1 cellular context compared by ENCODE assay signal in genomic region chr6:31663087-31663960, GRCh38.
TF ChIP-seq lines count a peak whose summit lies in the region.

No MANE protein-coding gene starts in this region.

TF ChIP-seq in K562, 482 proteins besides CTCF, POLR2A, EP300 and RAD21 (continued from another document and continues in another):
- no peak for TF ChIP-seq UBTF (IDR thresholded peaks at IDR 0.05; ENCODE audit: borderline replicate concordance in 1 of 2, low read depth in 2 of 2, low read length in 2 of 2)
- no peak for TF ChIP-seq DLX4 (CRISPR knock-in tag; IDR thresholded peaks at IDR 0.05)
- no peak for TF ChIP-seq JUN (IDR thresholded peaks at IDR 0.05; ENCODE audit: borderline replicate concordance, low read depth, low read length)
- TF ChIP-seq JUN (CRISPR knock-in tag; IDR thresholded peaks at IDR 0.05; ENCODE audit: borderline replicate concordance) = no peak
- no peak for TF ChIP-seq CTCFL (IDR thresholded peaks at IDR 0.05; ENCODE audit: borderline replicate concordance, insufficient read depth, low read depth, low read length, poor library complexity, severe bottlenecking)
- no peak for TF ChIP-seq TCF7L2 (IDR thresholded peaks at IDR 0.05; ENCODE audit: low read depth, low read length)
- TF ChIP-seq PTRF (tag; IDR thresholded peaks at IDR 0.05) = 0 out of 2 replicates have a peak, but pooled peaks have one; percentile 19
- no peak; the same call in 1 of the 2 replicates for TF ChIP-seq ETS1 (conservative IDR thresholded peaks at IDR 0.05; ENCODE audit: control insufficient read depth, low read depth, low read length)
- no peak for TF ChIP-seq NCOA1 (IDR thresholded peaks at IDR 0.05; ENCODE audit: low read depth)
- no peak for TF ChIP-seq XRCC5 (IDR thresholded peaks at IDR 0.05; ENCODE audit: low read depth, low read length)
- 0 out of 2 replicates have a peak, but pooled peaks have one; percentile 52 for TF ChIP-seq ZNF696 (CRISPR knock-in tag; conservative IDR thresholded peaks at IDR 0.05)
- TF ChIP-seq GTF3C2 (IDR thresholded peaks at IDR 0.05; ENCODE audit: borderline replicate concordance, extremely low read depth, insufficient read length) = no peak
- TF ChIP-seq ZNF830 (CRISPR knock-in tag; IDR thresholded peaks at IDR 0.05) = peak; percentile 87; the same call in 1 of the 2 replicates
- no peak for TF ChIP-seq HOMEZ (CRISPR knock-in tag; IDR thresholded peaks at IDR 0.05)
- TF ChIP-seq RBM39 (optimal IDR thresholded peaks at IDR 0.05; ENCODE audit: low read depth, low read length) = no peak
- no peak for TF ChIP-seq HNRNPUL1 (IDR thresholded peaks at IDR 0.05; ENCODE audit: low read length)
- TF ChIP-seq ZNF395 (CRISPR knock-in tag; IDR thresholded peaks at IDR 0.05) = no peak
- no peak for TF ChIP-seq ARNT (IDR thresholded peaks at IDR 0.05)
- TF ChIP-seq TRIM24 (IDR thresholded peaks at IDR 0.05) = no peak
- TF ChIP-seq ZNF764 (CRISPR knock-in tag; IDR thresholded peaks at IDR 0.05; ENCODE audit: low read depth) = peak; percentile 8; the same call in 1 of the 2 replicates
- no peak for TF ChIP-seq ELF1 (tag; IDR thresholded peaks at IDR 0.05)
- TF ChIP-seq HDAC2 (IDR thresholded peaks at IDR 0.05) = no peak
- no peak for TF ChIP-seq ZNF12 (CRISPR knock-in tag; IDR thresholded peaks at IDR 0.05)
- no peak for TF ChIP-seq SRSF3 (IDR thresholded peaks at IDR 0.05; ENCODE audit: insufficient read depth, low read length)
- no peak for TF ChIP-seq KLF6 (CRISPR knock-in tag; IDR thresholded peaks at IDR 0.05; ENCODE audit: borderline replicate concordance)
- TF ChIP-seq ZKSCAN3 (CRISPR knock-in tag; IDR thresholded peaks at IDR 0.05) = no peak
- TF ChIP-seq AFF4 (CRISPR knock-in tag; IDR thresholded peaks at IDR 0.05) = peak; percentile 69; the same call in 1 of the 2 replicates
- TF ChIP-seq ZNF639 (CRISPR knock-in tag; conservative IDR thresholded peaks at IDR 0.05 in 1 of 2, IDR thresholded peaks at IDR 0.05 in 1 of 2) = no peak
- TF ChIP-seq NR2F6 (CRISPR knock-in tag; IDR thresholded peaks at IDR 0.05) = no peak; the same call in 1 of the 2 replicates
- TF ChIP-seq ZNF316 (IDR thresholded peaks at IDR 0.05) = no peak
- TF ChIP-seq RFX1 (IDR thresholded peaks at IDR 0.05) = no peak
- TF ChIP-seq MXI1 (IDR thresholded peaks at IDR 0.05; ENCODE audit: low read depth, low read length) = 0 out of 2 replicates have a peak, but pooled peaks have one; percentile 40
- no peak for TF ChIP-seq SREBF1 (IDR thresholded peaks at IDR 0.05; ENCODE audit: borderline replicate concordance, low read depth, low read length)
- no peak for TF ChIP-seq CCNT2 (IDR thresholded peaks at IDR 0.05; ENCODE audit: borderline replicate concordance, extremely low read depth, insufficient read length, low read depth, low read length)
- TF ChIP-seq ZNF224 (CRISPR knock-in tag; IDR thresholded peaks at IDR 0.05) = no peak
- TF ChIP-seq EP400 (IDR thresholded peaks at IDR 0.05) = no peak
- no peak for TF ChIP-seq ZNF140 (CRISPR knock-in tag; IDR thresholded peaks at IDR 0.05)
- TF ChIP-seq HMBOX1 (IDR thresholded peaks at IDR 0.05) = peak; percentile 71
- TF ChIP-seq CHD2 (IDR thresholded peaks at IDR 0.05; ENCODE audit: low read depth, low read length) = no peak; the same call in 1 of the 2 replicates
- peak; percentile 94 for TF ChIP-seq KAT7 (CRISPR knock-in tag; IDR thresholded peaks at IDR 0.05; ENCODE audit: borderline replicate concordance)
- TF ChIP-seq DNMT1 (IDR thresholded peaks at IDR 0.05) = no peak
- no peak for TF ChIP-seq E2F4 (CRISPR knock-in tag; IDR thresholded peaks at IDR 0.05; ENCODE audit: low read depth)
- no peak for TF ChIP-seq ZNF445 (CRISPR knock-in tag; IDR thresholded peaks at IDR 0.05; ENCODE audit: low read depth)
- no peak for TF ChIP-seq ELF2 (CRISPR knock-in tag; IDR thresholded peaks at IDR 0.05)
- no peak for TF ChIP-seq KLF16 (IDR thresholded peaks at IDR 0.05)
